10 cellular contexts compared by ENCODE assay signal in the genomic region with DNA sequence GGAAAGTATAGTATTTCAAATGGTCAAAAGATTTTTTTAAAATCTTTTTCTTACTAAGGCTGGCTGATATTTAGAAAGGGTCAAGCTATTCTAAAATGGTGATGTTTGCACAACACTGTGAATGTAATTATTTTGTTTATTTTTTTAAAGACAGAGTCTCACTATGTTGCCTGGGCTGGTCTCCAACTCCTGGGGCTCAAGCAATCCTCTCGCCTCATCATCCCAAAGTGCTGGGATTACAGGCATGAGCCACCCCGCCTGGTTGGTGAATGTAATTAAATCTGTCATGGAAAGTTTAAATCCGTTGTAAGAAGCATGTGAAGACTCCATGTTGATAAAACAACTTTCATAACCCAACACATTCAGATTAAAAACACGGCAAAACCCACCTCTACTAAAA. TPM values are rescaled to one million over a fixed set of nuclear protein-coding genes. Genes with fewer than 3 reads are reported as not detected.
DNase-seq lines count a peak whose midpoint lies in the region; TF ChIP-seq lines count a peak whose summit lies in the region.
"Had no signal": no experiment of that assay in that cellular context is flagged by ENCODE, and none has a peak within 500 bp of the region (broad histone marks: within the 10 kb centered on the region; RNA-seq: fewer than 3 reads in every experiment).

No MANE protein-coding gene starts in this region.

- H3K9me2 ChIP-seq in GM23248 (ENCODE audit: insufficient read depth): no peaks in the 10 kb centered on the region

- no peaks in the 10 kb centered on the region for H3K36me3 ChIP-seq in GM23248 (ENCODE audit: low read depth)
- H3K36me3 ChIP-seq in stomach: no peaks in the 10 kb centered on the region

- H3K9ac ChIP-seq in GM23248: peak overlapping the region; percentile 89

- H2AFZ ChIP-seq in GM23248: no peak overlapping the region

- intact Hi-C loops in stomach (cut with DNase I; ENCODE audit: low total_unique reads): no loop called here

- 28 to 31% methylated on average over 4 of the region's 4 CpGs for WGBS in GM23248 (ENCODE audit: low coverage in 1 of 2, low lambda C conversion rate in 2 of 2, missing lambda C conversion rate in 2 of 2), 2 experiments
- 44 to 82% (median 67%) methylated on average over 4 of the region's 4 CpGs for WGBS in stomach, 5 donors

- H3K27me3 ChIP-seq in GM23248 (replicated peaks; ENCODE audit: insufficient read depth) (no peaks in the 10 kb centered on the region), stomach (no peaks in the 10 kb centered on the region)

- peaks cover 40% of the 10 kb centered on the region for H3F3A ChIP-seq in GM23248 (ENCODE audit: insufficient read depth)

- TF ChIP-seq CTCF in stomach (IDR thresholded peaks at IDR 0.05): no peak
- TF ChIP-seq CTCF in GM13976 (IDR thresholded peaks at IDR 0.05; ENCODE audit: borderline replicate concordance, control extremely low read depth, extremely low read depth, insufficient read depth, missing control alignments): no peak

- peaks cover 73% of the 10 kb centered on the region for H3K79me2 ChIP-seq in GM23248 (ENCODE audit: insufficient read depth)

- peak overlapping the region; percentile 93 for H3K4me2 ChIP-seq in GM23248 (ENCODE audit: unreplicated experiment)

- in situ Hi-C loops in GM23248 (cut with MboI) (no loop called here), GM13976 (cut with MboI; ENCODE audit: low sequenced_read_pairs, unreplicated experiment) (loop anchor here (10.0 kb wide), 1 partner anchor 166 kb away; no protein-coding TSS in a partner anchor)

- H4K20me1 ChIP-seq in GM23248 (ENCODE audit: insufficient read depth): no peaks in the 10 kb centered on the region; the same call in 1 of the 2 replicates

- no peak for TF ChIP-seq EP300 in stomach (IDR thresholded peaks at IDR 0.05)

- H3K27ac ChIP-seq in GM23248 (peak overlapping the region; percentile 82), stomach (peak overlapping the region in 3 of 5 donors; percentile 30 to 44 (median 31))

- H3K9me3 ChIP-seq in GM23248 (ENCODE audit: low read depth) (no peaks in the 10 kb centered on the region), stomach (no peaks in the 10 kb centered on the region)

- DNase-seq in GM23248 (peak; percentile 89), RPMI7951 (ENCODE audit: low read depth) (peak; percentile 32), fibroblast of peridontal ligament (ENCODE audit: extremely low read depth) (peak; percentile 95), stomach (no peak), HUDEP-2 (lab: John Stamatoyannopoulos, UW; ENCODE audit: unreplicated experiment in 76 of 76) (no peak), DMS79 (lab: John Stamatoyannopoulos, UW) (no peak), GM13976 (ENCODE audit: low spot score) (no peak)
- DNase-seq: GF-D8; KBM-7; stimulated activated naive CD4-positive, alpha-beta T cell treated with Interleukin-2 at 50 U/mL for 16 hours had no signal

- H3K4me1 ChIP-seq in GM23248 (ENCODE audit: insufficient read depth): peaks cover 34% of the 10 kb centered on the region
- peaks cover 18 to 52% (median 35%) of the 10 kb centered on the region in 4 donors for H3K4me1 ChIP-seq in stomach

- H3K4me3 ChIP-seq in GM23248: peak overlapping the region; percentile 93
- H3K4me3 ChIP-seq in stomach: peak overlapping the region in 2 of 4 donors; percentile 79 to 99

- TF ChIP-seq POLR2A in stomach (IDR thresholded peaks at IDR 0.05): no peak

RNA-seq across cellular contexts. Expression of gene UBTD2, which starts 2.6 kb away (rescaled TPM):
- total RNA-seq in GM23248 (2014; rRNA removed; shearing (Covaris generic)): 36.4 and 41.4 TPM in 2 replicates
- 16.7 and 17.3 TPM in 2 replicates for polyA plus RNA-seq in GM23248 (2016; fragmentation: Nextera tagmentation; extraction: Ambion mirVana)
- 24.1 and 26.8 TPM in 2 replicates for total RNA-seq in RPMI7951 (2014; rRNA removed; shearing (Covaris generic))
- total RNA-seq in stomach: 10 to 100 TPM in 3 of 5 donors, 1 to 10 TPM in 2; 1.8 to 48.5 (median 17.7) TPM
- polyA plus RNA-seq in stomach: 10 to 100 TPM in 2 of 3 donors, 1 to 10 TPM in 1; 7.6 to 17.7 (median 15.7) TPM

Comparison
In these comparisons a context has a peak if more than half of its experiments do, and no peak if none do; other contexts are left out.
1. DNase-seq: peak in GM23248 (single experiment), RPMI7951 (single experiment) and fibroblast of peridontal ligament (single experiment); none in stomach (single experiment), HUDEP-2 (0 of 76), DMS79 (single experiment) and GM13976 (single experiment).